Comparison of ENCODE assay signal across 1 cellular context in genomic region chr1:26910343-26911160, GRCh38.
A peak's percentile ranks its signal among the peaks of the same experiment; 100 is the strongest.
TF ChIP-seq lines count a peak whose summit lies in the region.

No MANE protein-coding gene starts in this region.

TF ChIP-seq in HepG2, 621 proteins besides CTCF, POLR2A, EP300 and RAD21 (continued from another document and continues in another):
- TF ChIP-seq NFAT5 (CRISPR knock-in tag; IDR thresholded peaks at IDR 0.05) (no peak), ZFP41 (CRISPR knock-in tag; IDR thresholded peaks at IDR 0.05; ENCODE audit: borderline replicate concordance) (no peak), PAX8 (CRISPR knock-in tag; IDR thresholded peaks at IDR 0.05; ENCODE audit: borderline replicate concordance) (no peak), CREB3 (CRISPR knock-in tag; IDR thresholded peaks at IDR 0.05) (peak; percentile 83), ZNF710 (CRISPR knock-in tag; IDR thresholded peaks at IDR 0.05; ENCODE audit: borderline replicate concordance) (peak; percentile 41; the same call in 1 of the 2 replicates), ZKSCAN5 (CRISPR knock-in tag; IDR thresholded peaks at IDR 0.05) (no peak), ZNF816 (CRISPR knock-in tag; IDR thresholded peaks at IDR 0.05; ENCODE audit: borderline replicate concordance) (no peak), ZBTB26 (CRISPR knock-in tag; IDR thresholded peaks at IDR 0.05; ENCODE audit: borderline replicate concordance) (peak; percentile 36; the same call in 1 of the 2 replicates), MBNL3 (CRISPR knock-in tag; conservative IDR thresholded peaks at IDR 0.05) (no peak), ZXDC (CRISPR knock-in tag; IDR thresholded peaks at IDR 0.05) (no peak), TBP (CRISPR knock-in tag; IDR thresholded peaks at IDR 0.05) (no peak), ZFY (CRISPR knock-in tag; IDR thresholded peaks at IDR 0.05) (no peak; the same call in 1 of the 2 replicates), ZNF484 (CRISPR knock-in tag; IDR thresholded peaks at IDR 0.05; ENCODE audit: borderline replicate concordance, low read depth) (no peak), HINFP (CRISPR knock-in tag; IDR thresholded peaks at IDR 0.05; ENCODE audit: low read depth) (no peak), FOXM1 (CRISPR knock-in tag; IDR thresholded peaks at IDR 0.05) (no peak), RBM22 (optimal IDR thresholded peaks at IDR 0.05; ENCODE audit: low read length) (peak; percentile 86), ZNF335 (CRISPR knock-in tag; IDR thresholded peaks at IDR 0.05) (no peak), ZNF124 (CRISPR knock-in tag; IDR thresholded peaks at IDR 0.05) (peak; percentile 94), GATAD1 (CRISPR knock-in tag; IDR thresholded peaks at IDR 0.05) (peak; percentile 66; the same call in 1 of the 2 replicates), SNAPC4 (CRISPR knock-in tag; IDR thresholded peaks at IDR 0.05) (peak; percentile 45; the same call in 1 of the 2 replicates), MAF1 (CRISPR knock-in tag; IDR thresholded peaks at IDR 0.05; ENCODE audit: borderline replicate concordance) (no peak; the same call in 1 of the 2 replicates), KLF9 (CRISPR knock-in tag; IDR thresholded peaks at IDR 0.05; ENCODE audit: low read depth) (peak; percentile 54; the same call in 1 of the 2 replicates), ZFP90 (CRISPR knock-in tag; IDR thresholded peaks at IDR 0.05; ENCODE audit: borderline replicate concordance) (peak; percentile 46; the same call in 1 of the 2 replicates), ZSCAN25 (CRISPR knock-in tag; IDR thresholded peaks at IDR 0.05) (no peak; the same call in 1 of the 2 replicates), SETDB1 (CRISPR knock-in tag; IDR thresholded peaks at IDR 0.05; ENCODE audit: borderline replicate concordance) (no peak), NAIF1 (CRISPR knock-in tag; IDR thresholded peaks at IDR 0.05; ENCODE audit: borderline replicate concordance) (no peak), MED13 (CRISPR knock-in tag; IDR thresholded peaks at IDR 0.05) (peak; percentile 22; the same call in 1 of the 2 replicates), MTF1 (CRISPR knock-in tag; IDR thresholded peaks at IDR 0.05) (no peak), SIX1 (CRISPR knock-in tag; IDR thresholded peaks at IDR 0.05; ENCODE audit: borderline replicate concordance) (no peak; the same call in 1 of the 2 replicates), NR2C2 (CRISPR knock-in tag; IDR thresholded peaks at IDR 0.05; ENCODE audit: borderline replicate concordance) (peak; percentile 73), EED (CRISPR knock-in tag; IDR thresholded peaks at IDR 0.05) (no peak), HIVEP1 (CRISPR knock-in tag; IDR thresholded peaks at IDR 0.05) (peak; percentile 89; the same call in 1 of the 2 replicates), ZMYM3 (CRISPR knock-in tag; IDR thresholded peaks at IDR 0.05) (peak; percentile 76), MNT (IDR thresholded peaks at IDR 0.05) (0 out of 2 replicates have a peak, but pooled peaks have one; percentile 23), GATAD2A (CRISPR knock-in tag; IDR thresholded peaks at IDR 0.05) (peak; percentile 88), IRX3 (CRISPR knock-in tag; IDR thresholded peaks at IDR 0.05; ENCODE audit: borderline replicate concordance, low read depth) (no peak), ZBTB34 (CRISPR knock-in tag; IDR thresholded peaks at IDR 0.05) (peak; percentile 94)
